8 cellular contexts compared by ENCODE assay signal in genomic region chr10:97497572-97498075, GRCh38. TPM values are rescaled to one million over a fixed set of nuclear protein-coding genes. Genes with fewer than 3 reads are reported as not detected.
DNase-seq lines count a peak whose midpoint lies in the region; ATAC-seq, FAIRE-seq and TF ChIP-seq lines count a peak whose summit lies in the region.

No MANE protein-coding gene starts in this region.

- peaks cover 28% of the 10 kb centered on the region for H3K27me3 Mint-ChIP-seq in central memory CD8-positive, alpha-beta T cell

- peak overlapping the region; percentile 98 for H3K27ac ChIP-seq in keratinocyte (ENCODE audit: control insufficient read depth, insufficient read depth, low read length)

- H3K4me3 Mint-ChIP-seq in central memory CD8-positive, alpha-beta T cell = peak overlapping the region; percentile 98

- peak; percentile 52 for DNase-seq in GM04504 (ENCODE audit: low read depth)
- peak; percentile 25 for DNase-seq in NCI-H345 treated with DMSO at 0.1 percent for 48 hours (lab: John Stamatoyannopoulos, UW; ENCODE audit: unreplicated experiment)
- peak; percentile 17 to 28 for DNase-seq in central memory CD8-positive, alpha-beta T cell (ENCODE audit: low spot score in 2 of 2)
- peak; percentile 66 for DNase-seq in keratinocyte (ENCODE audit: low read depth, low spot score)
- DNase-seq in stimulated activated CD4-positive, alpha-beta T cell treated with anti-CD3 and anti-CD28 coated beads, Interleukin-12 subunit alpha, Interleukin-12 subunit beta, amount 100 ng/mL, for 48 hours (ENCODE audit: low read depth in 2 of 3, low spot score in 1 of 3) = peak; percentile 64 to 85 (median 83)

- H3K9me1 ChIP-seq in keratinocyte (ENCODE audit: control insufficient read depth, extremely low read depth, insufficient read depth, low read length) = no peaks in the 10 kb centered on the region

- peak overlapping the region; percentile 94 to 98 (median 98) for H3K4me3 ChIP-seq in keratinocyte (ENCODE audit: control insufficient read depth in 2 of 3, extremely low read depth in 1 of 3, insufficient read depth in 2 of 3, low read depth in 1 of 3, low read length in 3 of 3)

- peaks cover 87% of the 10 kb centered on the region for H3K79me2 ChIP-seq in keratinocyte (ENCODE audit: control insufficient read depth, insufficient read depth, low read length)

- H2AFZ ChIP-seq in keratinocyte (ENCODE audit: control insufficient read depth, low read length) = peak overlapping the region; percentile 88

- peaks cover 11% of the 10 kb centered on the region for H3K36me3 Mint-ChIP-seq in central memory CD8-positive, alpha-beta T cell (ENCODE audit: insufficient read depth)

- TF ChIP-seq CTCF in keratinocyte (optimal IDR thresholded peaks at IDR 0.05 in 1 of 3, IDR thresholded peaks at IDR 0.05 in 1 of 3, conservative IDR thresholded peaks at IDR 0.05 in 1 of 3; ENCODE audit: extremely low read depth in 1 of 3, insufficient read depth in 2 of 3, low read length in 3 of 3) = no peak

- H3K4me1 Mint-ChIP-seq in central memory CD8-positive, alpha-beta T cell = peaks cover 28% of the 10 kb centered on the region

- H3K9ac ChIP-seq in keratinocyte (ENCODE audit: control insufficient read depth, extremely low read depth, insufficient read depth, low read length) = peak overlapping the region; percentile 99

- H3K4me1 ChIP-seq in keratinocyte (ENCODE audit: control insufficient read depth, extremely low read depth, insufficient read depth, low read length) = peaks cover 30% of the 10 kb centered on the region

- peak; percentile 86 for FAIRE-seq in keratinocyte (lab: Jason Lieb, UNC)

- H3K27me3 ChIP-seq in keratinocyte (ENCODE audit: control insufficient read depth, extremely low read depth, insufficient read depth, low read length) = no peaks in the 10 kb centered on the region

- dilution Hi-C loops in keratinocyte (cut with MboI; ENCODE audit: extremely low pct_ligation_motif_present, low sequenced_read_pairs) = no loop called here

- H3K9me3 Mint-ChIP-seq in central memory CD8-positive, alpha-beta T cell = no peaks in the 10 kb centered on the region

- H3K4me2 ChIP-seq in keratinocyte (ENCODE audit: control insufficient read depth, extremely low read depth, insufficient read depth, low read depth, low read length) = peak overlapping the region; percentile 76

- H3K27ac Mint-ChIP-seq in central memory CD8-positive, alpha-beta T cell (ENCODE audit: low read depth) = peak overlapping the region; percentile 96

- no peaks in the 10 kb centered on the region for H4K20me1 ChIP-seq in keratinocyte (ENCODE audit: control insufficient read depth, extremely low read depth, insufficient read depth, low read length)

- ATAC-seq in HG02973 (IDR thresholded peaks at IDR 0.05; ENCODE audit: unreplicated experiment) = peak; percentile 27
- peak; percentile 29 to 32 for ATAC-seq in activated CD4-positive, CD25-positive, alpha-beta regulatory T cell treated with anti-CD3 and anti-CD28 coated beads, Interleukin-2, amount 50 U/mL, for 24 hours
- no peak for ATAC-seq in central memory CD8-positive, alpha-beta T cell (replicated peaks; ENCODE audit: extremely low read depth, poor library complexity, severe bottlenecking)
- ATAC-seq in GM21526 (IDR thresholded peaks at IDR 0.05; ENCODE audit: low FRiP score, unreplicated experiment) = no peak

- H3K9me3 ChIP-seq in keratinocyte (ENCODE audit: control insufficient read depth, low read depth, low read length) = no peaks in the 10 kb centered on the region

- peaks cover 0 to 2% of the 10 kb centered on the region in 2 experiments for H3K36me3 ChIP-seq in keratinocyte (ENCODE audit: control insufficient read depth in 2 of 2, extremely low read depth in 1 of 2, insufficient read depth in 2 of 2, low read length in 2 of 2)

RNA-seq across cellular contexts. Expression of gene MMS19, which starts 0.6 kb away (rescaled TPM):
- polyA plus RNA-seq in keratinocyte = 72.5 to 74.8 TPM (median 74.4 TPM) in 3 replicates
- 15.5 TPM for polyA plus RNA-seq in keratinocyte (2011; ENCODE audit: low read depth)
- 51.5 and 66.8 TPM in 2 replicates for polyA plus RNA-seq in keratinocyte (2011; cell fraction: cytosol; rRNA removed)
- 138 and 144 TPM in 2 replicates for polyA plus RNA-seq in keratinocyte (2011; cell fraction: nucleus; rRNA removed)
- 46.0 and 61.3 TPM in 2 replicates for polyA plus RNA-seq in keratinocyte (2012; ENCODE audit: low replicate concordance)
- 110 to 140 TPM (median 133 TPM) in 3 replicates for polyA minus RNA-seq in keratinocyte
- polyA minus RNA-seq in keratinocyte (2011; cell fraction: cytosol; rRNA and poly(A)+ RNA removed) = 71.9 TPM
- polyA minus RNA-seq in keratinocyte (2011; cell fraction: nucleus; rRNA and poly(A)+ RNA removed) = 74.6 and 85.9 TPM in 2 replicates

RNA-seq across cellular contexts. Expression of gene UBTD1, which starts 1.1 kb away (rescaled TPM):
- 12.0 to 20.5 TPM (median 19.3 TPM) in 3 replicates for polyA plus RNA-seq in keratinocyte
- 3.5 TPM for polyA plus RNA-seq in keratinocyte (2011; ENCODE audit: low read depth)
- polyA plus RNA-seq in keratinocyte (2011; cell fraction: cytosol; rRNA removed) = 13.3 and 33.4 TPM in 2 replicates
- 8.4 and 14.1 TPM in 2 replicates for polyA plus RNA-seq in keratinocyte (2011; cell fraction: nucleus; rRNA removed)
- 17.0 and 24.0 TPM in 2 replicates for polyA plus RNA-seq in keratinocyte (2012; ENCODE audit: low replicate concordance)
- polyA minus RNA-seq in keratinocyte = 6.8 to 19.4 TPM (median 11.6 TPM) in 3 replicates
- polyA minus RNA-seq in keratinocyte (2011; cell fraction: cytosol; rRNA and poly(A)+ RNA removed) = 31.7 TPM
- polyA minus RNA-seq in keratinocyte (2011; cell fraction: nucleus; rRNA and poly(A)+ RNA removed) = 9.3 and 9.8 TPM in 2 replicates

RNA-seq across cellular contexts. Expression of gene ZDHHC16, which starts 51.6 kb away (rescaled TPM):
- polyA plus RNA-seq in keratinocyte = 63.3 to 77.6 TPM (median 67.8 TPM) in 3 replicates
- polyA plus RNA-seq in keratinocyte (2011; ENCODE audit: low read depth) = 25.8 TPM
- polyA plus RNA-seq in keratinocyte (2011; cell fraction: cytosol; rRNA removed) = 64.0 and 68.6 TPM in 2 replicates
- 49.2 and 49.4 TPM in 2 replicates for polyA plus RNA-seq in keratinocyte (2011; cell fraction: nucleus; rRNA removed)
- 15.5 and 52.4 TPM in 2 replicates for polyA plus RNA-seq in keratinocyte (2012; ENCODE audit: low replicate concordance)
- 109 to 143 TPM (median 132 TPM) in 3 replicates for polyA minus RNA-seq in keratinocyte
- 46.6 TPM for polyA minus RNA-seq in keratinocyte (2011; cell fraction: cytosol; rRNA and poly(A)+ RNA removed)
- 22.8 and 27.0 TPM in 2 replicates for polyA minus RNA-seq in keratinocyte (2011; cell fraction: nucleus; rRNA and poly(A)+ RNA removed)

RNA-seq across cellular contexts. Expression of gene EXOSC1, which starts 51.8 kb away (rescaled TPM):
- polyA plus RNA-seq in keratinocyte = 40.9 to 45.7 TPM (median 42.9 TPM) in 3 replicates
- polyA plus RNA-seq in keratinocyte (2011; ENCODE audit: low read depth) = 13.2 TPM
- 37.0 and 46.2 TPM in 2 replicates for polyA plus RNA-seq in keratinocyte (2011; cell fraction: cytosol; rRNA removed)
- polyA plus RNA-seq in keratinocyte (2011; cell fraction: nucleus; rRNA removed) = 30.4 and 33.5 TPM in 2 replicates
- polyA plus RNA-seq in keratinocyte (2012; ENCODE audit: low replicate concordance) = 35.8 and 41.0 TPM in 2 replicates
- 18.1 to 36.1 TPM (median 24.5 TPM) in 3 replicates for polyA minus RNA-seq in keratinocyte
- polyA minus RNA-seq in keratinocyte (2011; cell fraction: cytosol; rRNA and poly(A)+ RNA removed) = 12.9 TPM
- polyA minus RNA-seq in keratinocyte (2011; cell fraction: nucleus; rRNA and poly(A)+ RNA removed) = 6.2 and 6.6 TPM in 2 replicates

Comparison
In these comparisons a context has a peak if more than half of its experiments do, and no peak if none do; other contexts are left out.
1. DNase-seq: peak in every context shown above with its lines; median percentile 83 in stimulated activated CD4-positive, alpha-beta T cell treated with anti-CD3 and anti-CD28 coated beads, Interleukin-12 subunit alpha, Interleukin-12 subunit beta, amount 100 ng/mL, for 48 hours; 66 in keratinocyte; 52 in GM04504; 25 in NCI-H345 treated with DMSO at 0.1 percent for 48 hours; 22 in central memory CD8-positive, alpha-beta T cell.
2. ATAC-seq: peak in HG02973 (single experiment) and activated CD4-positive, CD25-positive, alpha-beta regulatory T cell treated with anti-CD3 and anti-CD28 coated beads, Interleukin-2, amount 50 U/mL, for 24 hours (2 of 2); none in central memory CD8-positive, alpha-beta T cell (single experiment) and GM21526 (single experiment).